8 cellular contexts compared by ENCODE assay signal in genomic region chr16:30010817-30011504, GRCh38. TPM values are rescaled to one million over a fixed set of nuclear protein-coding genes. Genes with fewer than 3 reads are reported as not detected.
DNase-seq lines count a peak whose midpoint lies in the region; ATAC-seq and TF ChIP-seq lines count a peak whose summit lies in the region.

DOC2A (minus strand) TSS chr16:30011027; CDS start chr16:30010222, 805 bp downstream.

- no peak within 1 kb of the TSS for H3K27ac Mint-ChIP-seq in activated B cell treated with CpG ODN at 0.5 μM for 24 hours

- ATAC-seq in activated B cell treated with CpG ODN at 0.5 μM for 24 hours (ENCODE audit: low read depth) (peak; percentile 63), esophagus mucosa (peak; percentile 3)

- TF ChIP-seq CTCF in BJ (IDR thresholded peaks at IDR 0.05; ENCODE audit: insufficient read depth, low read depth, low read length) (no peak), HL-60 (IDR thresholded peaks at IDR 0.05; ENCODE audit: insufficient read depth, low read length) (no peak), activated B cell treated with CpG ODN at 0.5 μM for 24 hours (IDR thresholded peaks at IDR 0.05) (no peak), retinal pigment epithelial cell (conservative IDR thresholded peaks at IDR 0.05; ENCODE audit: low read depth, low read length) (no peak)

- H3K27me3 ChIP-seq in BJ (ENCODE audit: control insufficient read depth, insufficient read depth, low read length) = peaks cover 11% of the 10 kb centered on the region
- no peaks in the 10 kb centered on the region for H3K27me3 ChIP-seq in HL-60 (ENCODE audit: insufficient read depth, poor library complexity, severe bottlenecking)

- H3K4me3 ChIP-seq in BJ (ENCODE audit: low read depth, low read length) (peak within 1 kb of the TSS; percentile 51), HL-60 (replicated peaks; ENCODE audit: insufficient read depth, low read length) (peak within 1 kb of the TSS; percentile 64), retinal pigment epithelial cell (ENCODE audit: low read length) (peak within 1 kb of the TSS; percentile 38)

- H3K27me3 Mint-ChIP-seq in activated B cell treated with CpG ODN at 0.5 μM for 24 hours = peaks cover 22% of the 10 kb centered on the region

- POLR2A ChIA-PET in BJ (lab: Charles Lee) = interaction anchor here (0.7 kb wide), 1 partner anchor 55 kb away, joined by 33 read pairs; the partner anchor contains the start of gene ALDOA
- POLR2A ChIA-PET in activated B cell treated with CpG ODN at 0.5 μM for 24 hours (lab: Charles Lee) = interaction anchor here (0.6 kb wide), 1 partner anchor 1037 kb away, joined by 3 read pairs; no protein-coding TSS in a partner anchor

- H3K27ac ChIP-seq in HL-60 (replicated peaks) = no peak within 1 kb of the TSS

- H3K4me3 Mint-ChIP-seq in activated B cell treated with CpG ODN at 0.5 μM for 24 hours = peak within 1 kb of the TSS; percentile 75

- intact Hi-C loops in activated B cell treated with CpG ODN at 0.5 μM for 24 hours (cut with micrococcal nuclease) = no loop called here

- DNase-seq in BJ (ENCODE audit: low read depth) = no peak
- peak; percentile 28 to 81 for DNase-seq in HL-60 (ENCODE audit: low read depth in 1 of 2, low spot score in 1 of 2)
- DNase-seq in activated B cell treated with CpG ODN at 0.5 μM for 24 hours = no peak
- no peak for DNase-seq in retinal pigment epithelial cell (ENCODE audit: low read depth)
- DNase-seq in GM19238 (ENCODE audit: insufficient read length, low spot score) = no peak
- no peak for DNase-seq in ureter (ENCODE audit: low spot score)
- no peak for DNase-seq in putamen (ENCODE audit: low spot score)

- H3K36me3 Mint-ChIP-seq in activated B cell treated with CpG ODN at 0.5 μM for 24 hours (ENCODE audit: low read depth) = no peaks in the 10 kb centered on the region

- peaks cover 1% of the 10 kb centered on the region for H3K36me3 ChIP-seq in BJ (ENCODE audit: control insufficient read depth, insufficient read depth, low read length)

- H3K4me1 Mint-ChIP-seq in activated B cell treated with CpG ODN at 0.5 μM for 24 hours = peaks cover 13% of the 10 kb centered on the region

- H3K9me3 Mint-ChIP-seq in activated B cell treated with CpG ODN at 0.5 μM for 24 hours = no peaks in the 10 kb centered on the region

- CTCF ChIA-PET in BJ (lab: Yijun Ruan, JAX) (no interaction called here), activated B cell treated with CpG ODN at 0.5 μM for 24 hours (lab: Charles Lee) (no interaction called here)

RNA-seq across cellular contexts. Expression of gene DOC2A, which starts in this region (rescaled TPM):
- polyA plus RNA-seq in BJ (2011; rRNA removed) = 0.26 and 0.64 TPM in 2 replicates
- polyA minus RNA-seq in BJ (2011; rRNA and poly(A)+ RNA removed) = not detected in 2 replicates
- total RNA-seq in activated B cell treated with CpG ODN at 0.5 μM for 24 hours (not detected in 2 replicates), esophagus mucosa (0.20 TPM), ureter (3.1 TPM)

Comparison
In these comparisons a context has a peak if more than half of its experiments do, and no peak if none do; other contexts are left out.
1. Peak in ATAC-seq in activated B cell treated with CpG ODN at 0.5 μM for 24 hours; RNA of the gene not detected or under 1 TPM.
2. Peak in ATAC-seq in esophagus mucosa; RNA of the gene not detected or under 1 TPM.
3. DNase-seq: peak in HL-60 (2 of 2); none in BJ (single experiment), activated B cell treated with CpG ODN at 0.5 μM for 24 hours (single experiment), retinal pigment epithelial cell (single experiment), GM19238 (single experiment), ureter (single experiment) and putamen (single experiment).
4. Peak in every context shown above with its lines, with median percentiles within 50 percentile points of each other: H3K4me3 ChIP-seq.